In genomic region chr4:126843492-126844067, GRCh38 we compare ENCODE assay signal across 18 cellular contexts.
DNase-seq lines count a peak whose midpoint lies in the region; ATAC-seq, FAIRE-seq and TF ChIP-seq lines count a peak whose summit lies in the region.
"Had no signal": no experiment of that assay in that cellular context is flagged by ENCODE, and none has a peak within 500 bp of the region (broad histone marks: within the 10 kb centered on the region; RNA-seq: fewer than 3 reads in every experiment).

No MANE protein-coding gene starts in this region.

- no peak overlapping the region for H4K91ac ChIP-seq in H1 (replicated peaks; ENCODE audit: insufficient read length, low read length)
- no peak overlapping the region for H4K91ac ChIP-seq in neuronal stem cell (ENCODE audit: low read depth, low read length, poor library complexity)

- POLR2A ChIA-PET in H1 (lab: Charles Lee; ENCODE audit: partially characterized antibody): no interaction called here

- H3K23ac ChIP-seq in H1 (ENCODE audit: insufficient read length) (no peak overlapping the region), neuronal stem cell (ENCODE audit: low read depth, low read length, poor library complexity) (peak overlapping the region; percentile 44)

- H3K36me3 ChIP-seq in H1 (ENCODE audit: control insufficient read depth in 2 of 4, insufficient read depth in 4 of 4, low read length in 3 of 4): no peaks in the 10 kb centered on the region
- H3K36me3 ChIP-seq in neuronal stem cell (replicated peaks in 1 of 2; ENCODE audit: control insufficient read depth in 2 of 2, insufficient read depth in 2 of 2, low read length in 2 of 2): no peaks in the 10 kb centered on the region
- H3K36me3 ChIP-seq: BLaER1 treated with 17β-estradiol and CSF1 and Interleukin-3, amounts not matched to agents 10 nM and 100 nM had no signal

- H3K27me3 ChIP-seq in H1 (replicated peaks in 1 of 4; ENCODE audit: control insufficient read depth in 3 of 4, extremely low read depth in 1 of 4, insufficient read depth in 3 of 4, low read length in 3 of 4) (no peaks in the 10 kb centered on the region), neuronal stem cell (ENCODE audit: control insufficient read depth in 3 of 3, insufficient read depth in 3 of 3, low read depth in 1 of 3, low read length in 3 of 3) (no peaks in the 10 kb centered on the region)
- H3K27me3 ChIP-seq: BLaER1 treated with 17β-estradiol and CSF1 and Interleukin-3, amounts not matched to agents 10 nM and 100 nM had no signal

- no peak for TF ChIP-seq EP300 in H1 (IDR thresholded peaks at IDR 0.05; ENCODE audit: borderline replicate concordance in 1 of 2, low read depth in 2 of 2, low read length in 2 of 2)

- H4K5ac ChIP-seq in H1 (ENCODE audit: insufficient read length, low read depth, low read length): no peak overlapping the region

- TF ChIP-seq POLR2A in H1 (IDR thresholded peaks at IDR 0.05; ENCODE audit: control extremely low read depth in 1 of 2, low read depth in 2 of 2, low read length in 2 of 2): no peak

- H3K18ac ChIP-seq in H1 (ENCODE audit: extremely low read depth, low read length): no peak overlapping the region
- H3K18ac ChIP-seq in neuronal stem cell (ENCODE audit: low read length): peak overlapping the region; percentile 11

- H3K27ac ChIP-seq in H1 (ENCODE audit: low read depth, low read length) (no peak overlapping the region), neuronal stem cell (replicated peaks; ENCODE audit: low read length) (no peak overlapping the region)
- H3K27ac ChIP-seq: BLaER1 treated with 17β-estradiol and CSF1 and Interleukin-3, amounts not matched to agents 10 nM and 100 nM had no signal

- TF ChIP-seq CTCF in H1 (IDR thresholded peaks at IDR 0.05; ENCODE audit: control extremely low read depth in 1 of 3, insufficient read depth in 1 of 3, low read depth in 1 of 3, low read length in 3 of 3): no peak

- H3K4me1 ChIP-seq in H1 (replicated peaks in 1 of 4; ENCODE audit: control insufficient read depth in 3 of 4, insufficient read depth in 4 of 4, low read length in 3 of 4): no peaks in the 10 kb centered on the region
- H3K4me1 ChIP-seq in neuronal stem cell (ENCODE audit: control insufficient read depth in 2 of 2, insufficient read depth in 1 of 2, low read depth in 1 of 2, low read length in 2 of 2): no peaks in the 10 kb centered on the region
- H3K4me1 ChIP-seq: BLaER1 treated with 17β-estradiol and CSF1 and Interleukin-3, amounts not matched to agents 10 nM and 100 nM had no signal

- H3K9ac ChIP-seq in H1 (replicated peaks in 1 of 4; ENCODE audit: extremely low read depth in 1 of 4, low read depth in 3 of 4, low read length in 3 of 4): no peak overlapping the region
- peak overlapping the region; percentile 50 for H3K9ac ChIP-seq in neuronal stem cell (ENCODE audit: low read depth, low read length, poor library complexity)
- H3K9ac ChIP-seq: BLaER1 treated with 17β-estradiol and CSF1 and Interleukin-3, amounts not matched to agents 10 nM and 100 nM had no signal

- H3K4me2 ChIP-seq in H1 (ENCODE audit: insufficient read depth in 1 of 2, low read depth in 2 of 2, low read length in 2 of 2) (no peak overlapping the region), neuronal stem cell (ENCODE audit: insufficient read depth, low read length, poor library complexity, severe bottlenecking) (no peak overlapping the region)
- H3K4me2 ChIP-seq: BLaER1 treated with 17β-estradiol and CSF1 and Interleukin-3, amounts not matched to agents 10 nM and 100 nM; GM23338 had no signal

- H2AFZ ChIP-seq in H1 (ENCODE audit: low read length): peak overlapping the region; percentile 76; the same call in 1 of the 2 replicates
- H2AFZ ChIP-seq in neuronal stem cell (ENCODE audit: low read length): no peak overlapping the region
- H2AFZ ChIP-seq: GM23338 had no signal

- no peak overlapping the region for H3K56ac ChIP-seq in H1 (replicated peaks; ENCODE audit: insufficient read length, low read depth, low read length)

- no peak overlapping the region for H2BK120ac ChIP-seq in H1 (replicated peaks; ENCODE audit: low read depth, low read length)
- H2BK120ac ChIP-seq in neuronal stem cell (ENCODE audit: low read depth, low read length): no peak overlapping the region

- no peaks in the 10 kb centered on the region for H4K20me1 ChIP-seq in H1 (replicated peaks in 1 of 2; ENCODE audit: control insufficient read depth in 1 of 2, insufficient read depth in 2 of 2, low read length in 2 of 2)
- H4K20me1 ChIP-seq: BLaER1 treated with 17β-estradiol and CSF1 and Interleukin-3, amounts not matched to agents 10 nM and 100 nM had no signal

- no peaks in the 10 kb centered on the region for H3K9me3 ChIP-seq in H1 (ENCODE audit: insufficient read depth in 2 of 2, low read depth in 1 of 2, low read length in 1 of 2)
- peaks cover 6 to 16% of the 10 kb centered on the region in 2 donors for H3K9me3 ChIP-seq in neuronal stem cell (replicated peaks in 1 of 2; ENCODE audit: control insufficient read depth in 2 of 2, insufficient read depth in 1 of 2, low read depth in 1 of 2, low read length in 2 of 2)

- no peak overlapping the region for H2BK20ac ChIP-seq in H1 (ENCODE audit: low read length)

- TF ChIP-seq RAD21 in H1 (IDR thresholded peaks at IDR 0.05 in 1 of 2, conservative IDR thresholded peaks at IDR 0.05 in 1 of 2; ENCODE audit: low read depth in 2 of 2, low read length in 2 of 2): no peak

- intact Hi-C loops in Right ventricle myocardium inferior (cut with DNase I) (no loop called here), left cardiac atrium (cut with DNase I) (no loop called here)

- H3K14ac ChIP-seq in H1 (ENCODE audit: insufficient read length) (no peak overlapping the region), neuronal stem cell (ENCODE audit: low read length) (no peak overlapping the region)

- no peaks in the 10 kb centered on the region for H3K23me2 ChIP-seq in H1 (ENCODE audit: low read depth, low read length)

- H3K4me3 ChIP-seq in H1 (ENCODE audit: extremely low read depth in 1 of 4, insufficient read depth in 2 of 4, low read depth in 3 of 4, low read length in 4 of 4) (no peak overlapping the region), neuronal stem cell (ENCODE audit: low read length in 2 of 2) (no peak overlapping the region)
- H3K4me3 ChIP-seq: BLaER1 treated with 17β-estradiol and CSF1 and Interleukin-3, amounts not matched to agents 10 nM and 100 nM; GM23338 had no signal

- H2BK5ac ChIP-seq in H1 (ENCODE audit: low read depth, low read length) (no peak overlapping the region), neuronal stem cell (ENCODE audit: low read length) (no peak overlapping the region)

- H2BK15ac ChIP-seq in H1 (ENCODE audit: low read length): no peak overlapping the region
- no peak overlapping the region for H2BK15ac ChIP-seq in neuronal stem cell (ENCODE audit: low read length)

- FAIRE-seq in H1 (lab: Jason Lieb, UNC): no peak
- FAIRE-seq: GM12891, HTR-8/SVneo had no signal

- H3K4ac ChIP-seq in H1 (replicated peaks; ENCODE audit: insufficient read length, low read depth, low read length) (no peak overlapping the region), neuronal stem cell (ENCODE audit: low read length) (no peak overlapping the region)

- no peak for ATAC-seq in Right ventricle myocardium inferior
- no peak for ATAC-seq in left cardiac atrium
- no peak for ATAC-seq in GM21515 (IDR thresholded peaks at IDR 0.05; ENCODE audit: unreplicated experiment)
- no peak for ATAC-seq in GM18907 (IDR thresholded peaks at IDR 0.05; ENCODE audit: unreplicated experiment)
- ATAC-seq: GM23338, HCT116 had no signal

- H3K79me1 ChIP-seq in H1 (ENCODE audit: low read depth, low read length) (no peaks in the 10 kb centered on the region), neuronal stem cell (ENCODE audit: low read depth, low read length) (no peaks in the 10 kb centered on the region)

- H2BK12ac ChIP-seq in H1 (ENCODE audit: low read depth, low read length) (no peak overlapping the region), neuronal stem cell (ENCODE audit: low read length) (peak overlapping the region; percentile 63)

- H3K79me2 ChIP-seq in H1 (ENCODE audit: control insufficient read depth in 1 of 2, insufficient read depth in 2 of 2, low read length in 2 of 2): no peaks in the 10 kb centered on the region

- WGBS in H1 (ENCODE audit: extremely low coverage in 1 of 2, insufficient coverage in 1 of 2, insufficient read length in 1 of 2, insufficient replicate concordance in 2 of 2, low coverage in 1 of 2, low lambda C conversion rate in 2 of 2, missing lambda C conversion rate in 1 of 2), 2 experiments: 99% methylated on average over 5 of the region's 5 CpGs; no CpG with 5 or more reads in 1 of the 2 experiments
- no CpG with 5 or more reads among the region's 5 CpGs for WGBS in neuronal stem cell (ENCODE audit: extremely low coverage in 2 of 2, insufficient read length in 2 of 2, insufficient replicate concordance in 1 of 2), 2 donors

- CTCF ChIA-PET in H1 (lab: Charles Lee; ENCODE audit: partially characterized antibody): interaction anchor here (1.0 kb wide), 1 partner anchor 9 kb away, joined by 3 read pairs; no protein-coding TSS in a partner anchor

- H2AK5ac ChIP-seq in H1 (ENCODE audit: low read depth, low read length) (no peak overlapping the region), neuronal stem cell (ENCODE audit: low read depth, low read length) (no peak overlapping the region)

- DNase-seq in Right ventricle myocardium inferior (ENCODE audit: missing footprints) (peak; percentile 46), left cardiac atrium (no peak), H1 (ENCODE audit: low read depth in 1 of 2, low spot score in 2 of 2) (no peak), neuronal stem cell (ENCODE audit: low spot score) (no peak), SHP77 (lab: John Stamatoyannopoulos, UW) (no peak)
- DNase-seq in stimulated activated CD4-positive, alpha-beta T cell treated with anti-CD3 and anti-CD28 coated beads, Interleukin-1b, Interleukin-23, amount 100 ng/mL, for 48 hours: no peak
- DNase-seq: 8988T; CD8-positive, alpha-beta memory T cell; COR-L47; H7; HFFc6 had no signal

- H4K8ac ChIP-seq in H1 (ENCODE audit: extremely low read depth, insufficient read depth, low read length) (no peak overlapping the region; the same call in 1 of the 2 replicates), neuronal stem cell (ENCODE audit: low read depth, low read length) (no peak overlapping the region)

TF ChIP-seq in H1, 55 proteins besides CTCF, POLR2A, EP300 and RAD21:
- TF ChIP-seq SIRT6 (IDR thresholded peaks at IDR 0.05; ENCODE audit: low read length) (no peak), FOSL1 (IDR thresholded peaks at IDR 0.05; ENCODE audit: insufficient read depth, low read depth, low read length) (no peak), HDAC6 (IDR thresholded peaks at IDR 0.05; ENCODE audit: low read depth, low read length) (no peak)
